ENCODE assay signal across 17 cellular contexts in genomic region chr5:83184534-83184933, GRCh38.
DNase-seq lines count a peak whose midpoint lies in the region; ATAC-seq and TF ChIP-seq lines count a peak whose summit lies in the region.
"Had no signal": no experiment of that assay in that cellular context is flagged by ENCODE, and none has a peak within 500 bp of the region (broad histone marks: within the 10 kb centered on the region; RNA-seq: fewer than 3 reads in every experiment).

No MANE protein-coding gene starts in this region.

- ATAC-seq in GM19397 (IDR thresholded peaks at IDR 0.05; ENCODE audit: unreplicated experiment): no peak
- ATAC-seq: A549 had no signal

- H3K27me3 ChIP-seq in spleen (replicated peaks in 1 of 7): no peaks in the 10 kb centered on the region
- no peaks in the 10 kb centered on the region for H3K27me3 ChIP-seq in Peyer's patch
- H3K27me3 ChIP-seq: BLaER1 had no signal

- H3K9me3 Mint-ChIP-seq in HFFc6: no peaks in the 10 kb centered on the region
- H3K9me3 Mint-ChIP-seq: H9 had no signal

- intact Hi-C loops in spleen (cut with DNase I; ENCODE audit: low total_unique reads): no loop called here

- H3K4me1 Mint-ChIP-seq in HFFc6 (ENCODE audit: low read depth): no peaks in the 10 kb centered on the region
- H3K4me1 Mint-ChIP-seq: CD8-positive, alpha-beta memory T cell; H9 had no signal

- H3K4me3 Mint-ChIP-seq in HFFc6: no peak overlapping the region
- H3K4me3 Mint-ChIP-seq: CD8-positive, alpha-beta memory T cell; H9 had no signal

- no peaks in the 10 kb centered on the region; the same call in 1 of the 2 replicates for H3K36me3 Mint-ChIP-seq in HFFc6 (ENCODE audit: low read depth)

- no peaks in the 10 kb centered on the region for H3K4me1 ChIP-seq in spleen
- no peaks in the 10 kb centered on the region for H3K4me1 ChIP-seq in Peyer's patch
- H3K4me1 ChIP-seq: A549, BLaER1, Caco-2 had no signal

- H3K36me3 ChIP-seq in spleen: no peaks in the 10 kb centered on the region
- no peaks in the 10 kb centered on the region for H3K36me3 ChIP-seq in Peyer's patch
- H3K36me3 ChIP-seq: BLaER1 had no signal

- H3K9me3 ChIP-seq in spleen (peaks cover 0 to 4% (median 0%) of the 10 kb centered on the region in 8 donors), Peyer's patch (no peaks in the 10 kb centered on the region)
- H3K9me3 ChIP-seq: A549, BLaER1, Caco-2 had no signal

- WGBS in spleen, 5 donors: 57 to 93% (median 89%) methylated on average over 3 of the region's 3 CpGs

- TF ChIP-seq CTCF in HFFc6 (IDR thresholded peaks at IDR 0.05): no peak
- TF ChIP-seq CTCF in cardiac fibroblast (IDR thresholded peaks at IDR 0.05; ENCODE audit: low read depth, low read length): no peak
- no peak for TF ChIP-seq CTCF in fibroblast of the aortic adventitia (IDR thresholded peaks at IDR 0.05; ENCODE audit: insufficient read depth, low read length)
- TF ChIP-seq CTCF in spleen (IDR thresholded peaks at IDR 0.05 in 8 of 11, conservative IDR thresholded peaks at IDR 0.05 in 3 of 11): no peak
- no peak for TF ChIP-seq CTCF in Peyer's patch (IDR thresholded peaks at IDR 0.05)

- no peak for TF ChIP-seq POLR2A in spleen (IDR thresholded peaks at IDR 0.05)
- TF ChIP-seq POLR2A in Peyer's patch (IDR thresholded peaks at IDR 0.05): no peak

- H3K27ac Mint-ChIP-seq in HFFc6: no peak overlapping the region
- H3K27ac Mint-ChIP-seq: CD8-positive, alpha-beta memory T cell; H9 had no signal

- DNase-seq in HFFc6: peak; percentile 2
- peak; percentile 19 to 52 for DNase-seq in cardiac fibroblast (ENCODE audit: low read depth in 2 of 2)
- peak; percentile 4 for DNase-seq in fibroblast of the aortic adventitia (ENCODE audit: low read depth)
- DNase-seq in spleen: no peak
- no peak for DNase-seq in Peyer's patch
- no peak for DNase-seq in GM19238 (ENCODE audit: insufficient read length, low spot score)
- DNase-seq: AML-193; Caco-2; CD8-positive, alpha-beta memory T cell; DMS53; GF-D8; GOT3; H9 had no signal

- no peak overlapping the region for H3K4me3 ChIP-seq in cardiac fibroblast (replicated peaks in 1 of 2; ENCODE audit: low read depth in 2 of 2, low read length in 2 of 2)
- H3K4me3 ChIP-seq in fibroblast of the aortic adventitia (ENCODE audit: low read depth, low read length): no peak overlapping the region
- H3K4me3 ChIP-seq in spleen: no peak overlapping the region
- no peak overlapping the region for H3K4me3 ChIP-seq in Peyer's patch
- H3K4me3 ChIP-seq: A549, BLaER1 had no signal

- H3K27me3 Mint-ChIP-seq in HFFc6 (ENCODE audit: insufficient read depth): peaks cover 2% of the 10 kb centered on the region
- H3K27me3 Mint-ChIP-seq: CD8-positive, alpha-beta memory T cell had no signal

- H3K27ac ChIP-seq in spleen (no peak overlapping the region), Peyer's patch (no peak overlapping the region)
- H3K27ac ChIP-seq: A549, BLaER1, HL-60 had no signal

Comparison
In these comparisons a context has a peak if more than half of its experiments do, and no peak if none do; other contexts are left out.
1. DNase-seq: peak in HFFc6 (single experiment), cardiac fibroblast (2 of 2) and fibroblast of the aortic adventitia (single experiment); none in spleen (single experiment), Peyer's patch (0 of 3) and GM19238 (single experiment).